ENCODE assay signal across 22 cellular contexts in the genomic region with DNA sequence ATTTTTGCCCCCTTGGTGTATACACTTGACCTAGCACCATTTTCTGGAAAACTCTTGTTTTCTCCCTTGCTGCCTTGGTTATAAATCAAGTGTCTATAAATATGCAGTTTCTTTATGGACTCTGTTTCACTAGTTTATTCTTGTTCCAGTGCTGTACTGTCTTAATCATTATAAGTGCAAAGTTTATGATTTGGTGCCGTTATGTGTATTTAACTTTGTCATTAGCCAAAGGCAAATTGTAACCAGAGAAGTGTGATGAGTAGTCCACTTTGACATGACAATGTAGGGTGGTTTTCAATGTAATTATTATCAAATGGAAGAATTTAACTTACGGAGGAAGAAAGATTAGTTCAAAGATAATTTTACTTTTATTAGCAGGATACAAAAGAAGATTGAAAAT.
"Had no signal": no experiment of that assay in that cellular context is flagged by ENCODE, and none has a peak within 500 bp of the region (broad histone marks: within the 10 kb centered on the region; RNA-seq: fewer than 3 reads in every experiment).

No MANE protein-coding gene starts in this region.

- H3K9me3 Mint-ChIP-seq: immature natural killer cell; natural killer cell treated with Interleukin-12 subunit alpha and Interleukin-12 subunit beta and Interleukin-15 and Interleukin-18, amount 100 ng/mL, for 72 hours had no signal

- H3K4me3 ChIP-seq: coronary artery, esophagus muscularis mucosa, gastrocnemius medialis, heart right ventricle, left ventricle myocardium inferior, lower lobe of right lung, pancreas, uterus had no signal

- H3K27ac Mint-ChIP-seq: immature natural killer cell; memory B cell; mesothelial cell of epicardium; natural killer cell treated with Interleukin-12 subunit alpha and Interleukin-12 subunit beta and Interleukin-15 and Interleukin-18, amount 100 ng/mL, for 72 hours; progenitor cell of endocrine pancreas; type B pancreatic cell had no signal

- ATAC-seq: gastrocnemius medialis; heart right ventricle; left cardiac atrium; lower lobe of right lung; natural killer cell treated with Interleukin-12 subunit alpha and Interleukin-12 subunit beta and Interleukin-15 and Interleukin-18, amount 100 ng/mL, for 72 hours; pancreas; right cardiac atrium had no signal

- H3K27ac ChIP-seq: coronary artery, gastrocnemius medialis, heart right ventricle, left ventricle myocardium inferior, lower lobe of right lung, pancreas, uterus had no signal

- DNase-seq: effector CD4-positive, alpha-beta T cell; gastrocnemius medialis; heart right ventricle; immature natural killer cell; kidney; left cardiac atrium; left ventricle myocardium inferior; lower lobe of right lung; occipital lobe; pancreas; right cardiac atrium; small intestine; stimulated activated CD4-positive, alpha-beta T cell treated with anti-CD3 and anti-CD28 coated beads, Interleukin-12 subunit alpha, Interleukin-12 subunit beta, amount 100 ng/mL, for 4 hours; stimulated activated naive CD4-positive, alpha-beta T cell treated with Interleukin-2 at 50 U/mL for 16 hours; uterus had no signal

- H3K4me3 Mint-ChIP-seq: immature natural killer cell; memory B cell; mesothelial cell of epicardium; natural killer cell treated with Interleukin-12 subunit alpha and Interleukin-12 subunit beta and Interleukin-15 and Interleukin-18, amount 100 ng/mL, for 72 hours; type B pancreatic cell had no signal

- H3K27me3 ChIP-seq: esophagus muscularis mucosa, gastrocnemius medialis, heart right ventricle, pancreas, uterus had no signal

- H3K27me3 Mint-ChIP-seq: memory B cell; natural killer cell treated with Interleukin-12 subunit alpha and Interleukin-12 subunit beta and Interleukin-15 and Interleukin-18, amount 100 ng/mL, for 72 hours; progenitor cell of endocrine pancreas; type B pancreatic cell had no signal

- H3K4me1 ChIP-seq: uterus had no signal

- H3K9me3 ChIP-seq: esophagus muscularis mucosa, gastrocnemius medialis, lower lobe of right lung, pancreas, uterus had no signal

- H3K36me3 ChIP-seq: uterus had no signal
